Comparison of ENCODE assay signal across 8 cellular contexts in the genomic region with DNA sequence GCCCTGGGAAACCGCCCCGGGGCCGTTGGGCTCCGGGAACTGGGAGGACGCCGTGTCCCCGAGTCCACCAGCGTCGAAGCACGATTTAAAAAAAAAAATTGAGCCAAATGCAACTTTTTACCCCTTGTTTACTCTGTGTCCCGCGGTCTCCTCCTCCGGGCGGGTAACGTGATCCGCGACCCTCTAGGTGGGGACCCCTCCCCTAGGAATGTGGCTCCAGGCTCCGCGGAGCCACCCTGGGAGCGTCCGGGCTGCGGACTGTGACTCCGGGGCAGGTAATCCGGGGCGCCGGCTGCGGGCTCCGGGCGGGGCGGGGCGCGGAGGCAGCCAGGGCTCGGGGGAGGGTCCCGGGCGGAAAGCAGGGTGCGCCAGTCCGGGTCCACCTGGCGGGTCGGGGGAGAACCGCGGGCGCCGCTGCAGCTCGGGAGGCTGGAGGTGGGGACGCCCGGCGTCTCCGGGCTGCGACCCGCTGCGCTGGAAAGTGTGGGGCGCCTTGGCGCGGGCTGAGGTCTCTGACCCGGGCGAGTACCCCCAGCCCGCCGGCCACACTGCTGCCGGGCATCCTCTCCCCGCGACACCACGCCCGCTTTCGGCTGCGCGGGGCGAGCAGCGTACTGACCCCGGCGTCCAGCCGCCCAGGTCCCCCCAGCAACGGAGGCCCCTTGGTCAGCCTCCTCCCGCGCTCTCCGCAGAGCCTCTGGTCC. TPM values are rescaled to one million over a fixed set of nuclear protein-coding genes. Genes with fewer than 3 reads are reported as not detected.
DNase-seq lines count a peak whose midpoint lies in the region; ATAC-seq and TF ChIP-seq lines count a peak whose summit lies in the region.

No MANE protein-coding gene starts in this region.

- no peaks in the 10 kb centered on the region; the same call in 1 of the 2 replicates for H3K36me3 ChIP-seq in ACC112 (ENCODE audit: insufficient read depth, low read length)

- H3K79me2 ChIP-seq in ACC112 (ENCODE audit: control insufficient read depth, insufficient read depth, low read length, unreplicated experiment), result peaks cover 38% of the 10 kb centered on the region

- H3K36me3 Mint-ChIP-seq in HFFc6 (ENCODE audit: low read depth), result 0 out of 2 replicates have a peak, but pooled peaks cover 15% of the 10 kb centered on the region
- peaks cover 23% of the 10 kb centered on the region for H3K36me3 Mint-ChIP-seq in central memory CD8-positive, alpha-beta T cell (ENCODE audit: insufficient read depth)

- H3K4me3 Mint-ChIP-seq in HFFc6, result peak overlapping the region; percentile 84
- H3K4me3 Mint-ChIP-seq in central memory CD8-positive, alpha-beta T cell, result peak overlapping the region; percentile 87

- no peak overlapping the region for H3K27ac Mint-ChIP-seq in HFFc6
- peak overlapping the region; percentile 92 for H3K27ac Mint-ChIP-seq in central memory CD8-positive, alpha-beta T cell (ENCODE audit: low read depth)

- peaks cover 13% of the 10 kb centered on the region for H3K4me1 ChIP-seq in ACC112 (ENCODE audit: control insufficient read depth, insufficient read depth, low read length, unreplicated experiment)

- no peak for DNase-seq in HFFc6
- peak in 1 of 2 donors; percentile 18 for DNase-seq in central memory CD8-positive, alpha-beta T cell (ENCODE audit: low spot score in 2 of 2)
- peak; percentile 69 for DNase-seq in left lobe of liver (ENCODE audit: low spot score)
- DNase-seq in stimulated activated CD8-positive, alpha-beta memory T cell treated with anti-CD3 and anti-CD28 coated beads, Interleukin-15, amount 100 ng/mL, for 48 hours (ENCODE audit: low read depth in 2 of 2), result peak; percentile 19 to 22
- no peak for DNase-seq in DMS153 (lab: John Stamatoyannopoulos, UW)
- DNase-seq in NCI-H1694 treated with DMSO at 0.1 percent for 48 hours (lab: John Stamatoyannopoulos, UW), result no peak

- no peaks in the 10 kb centered on the region for H3K27me3 ChIP-seq in ACC112 (ENCODE audit: insufficient read depth, low read length)

- no peak for ATAC-seq in central memory CD8-positive, alpha-beta T cell (replicated peaks; ENCODE audit: extremely low read depth, poor library complexity, severe bottlenecking)
- ATAC-seq in left lobe of liver, result peak; percentile 59

- peak overlapping the region; percentile 85 for H2AFZ ChIP-seq in ACC112 (ENCODE audit: low read length, unreplicated experiment)

- H3K4me1 Mint-ChIP-seq in HFFc6 (ENCODE audit: low read depth), result peaks cover 38% of the 10 kb centered on the region
- H3K4me1 Mint-ChIP-seq in central memory CD8-positive, alpha-beta T cell, result peaks cover 50% of the 10 kb centered on the region

- H3K4me3 ChIP-seq in ACC112 (ENCODE audit: low read depth, low read length), result peak overlapping the region; percentile 84

- H3K27ac ChIP-seq in ACC112 (ENCODE audit: low read depth, low read length) (no peak overlapping the region), VCaP (peak overlapping the region; percentile 91)

- H3K9me3 Mint-ChIP-seq in HFFc6, result no peaks in the 10 kb centered on the region
- H3K9me3 Mint-ChIP-seq in central memory CD8-positive, alpha-beta T cell, result no peaks in the 10 kb centered on the region

- peak; percentile 25 for TF ChIP-seq CTCF in HFFc6 (IDR thresholded peaks at IDR 0.05)
- 0 out of 2 replicates have a peak, but pooled peaks have one; percentile 10 for TF ChIP-seq CTCF in VCaP (conservative IDR thresholded peaks at IDR 0.05)

- peaks cover 4% of the 10 kb centered on the region; the same call in 1 of the 2 replicates for H3K27me3 Mint-ChIP-seq in HFFc6 (ENCODE audit: insufficient read depth)
- H3K27me3 Mint-ChIP-seq in central memory CD8-positive, alpha-beta T cell, result no peaks in the 10 kb centered on the region

RNA-seq across cellular contexts. Expression of a gene that starts 0.8 kb away (rescaled TPM):
- total RNA-seq in HFFc6 (2021; fragmentation: NEBNext Ultra II Directional; extraction: Animal tissue kit (Norgen Biotek cat#: 25700)), result 10 to 100 TPM; 36.0 to 46.2 (median 38.4) TPM
- 31.7 TPM for total RNA-seq in left lobe of liver

Comparison
In these comparisons a context has a peak if more than half of its experiments do, and no peak if none do; other contexts are left out.
1. DNase-seq: peak in left lobe of liver (single experiment) and stimulated activated CD8-positive, alpha-beta memory T cell treated with anti-CD3 and anti-CD28 coated beads, Interleukin-15, amount 100 ng/mL, for 48 hours (2 of 2); none in HFFc6 (single experiment), DMS153 (single experiment) and NCI-H1694 treated with DMSO at 0.1 percent for 48 hours (single experiment).